In the genomic region with DNA sequence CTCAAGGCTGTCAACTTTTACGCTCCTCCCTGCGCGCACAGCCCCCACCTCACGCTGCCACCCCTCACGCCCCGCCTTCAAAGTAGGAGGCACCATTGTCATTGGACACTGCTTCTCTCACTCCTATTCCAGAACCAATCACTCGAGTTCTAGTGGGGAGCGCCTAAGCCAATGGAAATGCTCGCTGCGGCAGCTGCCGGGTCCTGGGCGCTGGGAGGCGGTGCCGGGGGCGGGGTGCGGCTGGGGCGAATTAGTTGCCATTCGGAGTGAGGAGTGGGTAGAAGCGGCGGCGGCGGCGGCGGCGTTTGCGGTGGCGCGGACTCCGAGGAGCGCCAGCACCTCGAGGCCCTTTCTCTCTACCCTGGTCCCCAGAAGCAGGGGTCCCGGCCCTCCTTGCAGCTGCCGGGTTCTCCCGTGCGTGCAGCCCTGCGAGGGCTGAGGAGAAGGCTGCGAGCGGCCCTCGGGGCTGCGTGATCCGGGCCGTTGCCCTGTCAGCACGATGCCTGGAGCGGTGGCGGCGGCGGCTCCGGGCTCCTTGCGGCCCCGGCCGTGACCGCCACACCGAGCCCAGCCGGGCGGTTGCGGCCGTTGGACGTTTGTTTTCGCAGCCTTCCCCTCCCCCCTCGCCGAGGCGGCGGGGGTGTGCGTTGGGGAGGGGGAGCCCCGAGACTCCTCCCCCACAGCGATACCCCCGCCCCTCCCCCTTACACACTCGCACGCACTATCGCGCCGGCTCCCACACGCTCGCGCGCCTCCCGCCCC, we compare ENCODE assay signal across 9 cellular contexts.
A peak's percentile ranks its signal among the peaks of the same experiment; 100 is the strongest.
DNase-seq lines count a peak whose midpoint lies in the region; ATAC-seq, FAIRE-seq and TF ChIP-seq lines count a peak whose summit lies in the region.
"Had no signal": no experiment of that assay in that cellular context is flagged by ENCODE, and none has a peak within 500 bp of the region (broad histone marks: within the 10 kb centered on the region; RNA-seq: fewer than 3 reads in every experiment).

GLCCI1 (plus strand) TSS at position 253 of the 762 bp plus-strand sequence. CDS start 555 bp downstream, outside the sequence.

- FAIRE-seq in islet of Langerhans (lab: Jason Lieb, UNC): peak; percentile 96
- FAIRE-seq: colon had no signal

- peaks cover 9% of the 10 kb centered on the region for H3K36me3 Mint-ChIP-seq in central memory CD8-positive, alpha-beta T cell (ENCODE audit: insufficient read depth)

- peaks cover 13% of the 10 kb centered on the region for H3K4me1 Mint-ChIP-seq in central memory CD8-positive, alpha-beta T cell

- H3K27me3 Mint-ChIP-seq in central memory CD8-positive, alpha-beta T cell: no peaks in the 10 kb centered on the region

- ATAC-seq in GM19025 (IDR thresholded peaks at IDR 0.05; ENCODE audit: low read depth, unreplicated experiment): peak; percentile 73
- ATAC-seq in HG03342 (IDR thresholded peaks at IDR 0.05; ENCODE audit: unreplicated experiment): peak; percentile 83
- peak; percentile 88 for ATAC-seq in central memory CD8-positive, alpha-beta T cell (replicated peaks; ENCODE audit: extremely low read depth, poor library complexity, severe bottlenecking)

- DNase-seq in AG09309 (ENCODE audit: low read depth) (peak; percentile 81), NCI-H446 (lab: John Stamatoyannopoulos, UW) (peak; percentile 98 to 99)
- peak; percentile 94 for DNase-seq in activated CD4-positive, CD25-positive, alpha-beta regulatory T cell treated with anti-CD3 and anti-CD28 coated beads, Interleukin-2, amount 50 U/mL, for 16 hours (ENCODE audit: low read depth, low spot score)
- peak; percentile 88 to 97 for DNase-seq in central memory CD8-positive, alpha-beta T cell (ENCODE audit: low spot score in 2 of 2)
- DNase-seq in stimulated activated CD4-positive, alpha-beta T cell treated with anti-CD3 and anti-CD28 coated beads, Interleukin-12 subunit alpha, Interleukin-12 subunit beta, amount 100 ng/mL, for 4 hours: peak; percentile 95

- no peak within 1 kb of the TSS for H3K4me3 Mint-ChIP-seq in central memory CD8-positive, alpha-beta T cell

- no peaks in the 10 kb centered on the region for H3K9me3 Mint-ChIP-seq in central memory CD8-positive, alpha-beta T cell

- H3K4me3 ChIP-seq in AG09309 (ENCODE audit: control insufficient read depth, low read depth, low read length): peak within 1 kb of the TSS; percentile 89

- no peak for TF ChIP-seq CTCF in AG09309 (IDR thresholded peaks at IDR 0.05; ENCODE audit: control insufficient read depth, insufficient read depth, low read depth, low read length, missing control alignments)

- H3K27ac Mint-ChIP-seq in central memory CD8-positive, alpha-beta T cell (ENCODE audit: low read depth): peak within 1 kb of the TSS; percentile 85

Comparison
In these comparisons a context has a peak if more than half of its experiments do, and no peak if none do; other contexts are left out.
1. Peak in every context shown above with its lines: DNase-seq, ATAC-seq and H3K4me3 ChIP-seq.